ENCODE assay signal across 1 cellular context in genomic region chr7:21251166-21251806, GRCh38.
TF ChIP-seq lines count a peak whose summit lies in the region.

No MANE protein-coding gene starts in this region.

TF ChIP-seq in HepG2, 621 proteins besides CTCF, POLR2A, EP300 and RAD21 (continued from another document):
- 0 out of 2 replicates have a peak, but pooled peaks have one; percentile 41 for TF ChIP-seq GATAD2A (CRISPR knock-in tag; IDR thresholded peaks at IDR 0.05)
- TF ChIP-seq CREB1 (IDR thresholded peaks at IDR 0.05): peak; percentile 81
- no peak; the same call in 1 of the 2 replicates for TF ChIP-seq CREB1 (CRISPR knock-in tag; IDR thresholded peaks at IDR 0.05)
